22 cellular contexts compared by ENCODE assay signal in genomic region chr4:185473247-185473646, GRCh38. TPM values are rescaled to one million over a fixed set of nuclear protein-coding genes. Genes with fewer than 3 reads are reported as not detected.
A peak's percentile ranks its signal among the peaks of the same experiment; 100 is the strongest.
DNase-seq lines count a peak whose midpoint lies in the region; ATAC-seq and TF ChIP-seq lines count a peak whose summit lies in the region.
"Had no signal": no experiment of that assay in that cellular context is flagged by ENCODE, and none has a peak within 500 bp of the region (broad histone marks: within the 10 kb centered on the region; RNA-seq: fewer than 3 reads in every experiment).

No MANE protein-coding gene starts in this region.

- H3K4me3 Mint-ChIP-seq in activated CD4-positive, alpha-beta T cell treated with anti-CD3 and anti-CD28 coated beads, Interleukin-2, amount 10 ng/mL, durations not matched to agents 24 days and 14 days: no peak overlapping the region
- H3K4me3 Mint-ChIP-seq in brain (peak overlapping the region; percentile 24 to 93 (median 31)), neural crest cell (peak overlapping the region; percentile 57)
- H3K4me3 Mint-ChIP-seq: HFFc6 had no signal

- H3K27me3 Mint-ChIP-seq in activated CD4-positive, alpha-beta T cell treated with anti-CD3 and anti-CD28 coated beads, Interleukin-2, amount 10 ng/mL, durations not matched to agents 24 days and 14 days: peaks cover 44% of the 10 kb centered on the region
- H3K27me3 Mint-ChIP-seq in brain (peaks cover 8% of the 10 kb centered on the region), neural crest cell (ENCODE audit: low read depth) (peaks cover 37% of the 10 kb centered on the region)

- no peaks in the 10 kb centered on the region for H3K9me3 Mint-ChIP-seq in activated CD4-positive, alpha-beta T cell treated with anti-CD3 and anti-CD28 coated beads, Interleukin-2, amount 10 ng/mL, durations not matched to agents 24 days and 14 days
- H3K9me3 Mint-ChIP-seq in brain (peaks cover 0 to 4% (median 0%) of the 10 kb centered on the region in 5 experiments), neural crest cell (peaks cover 3% of the 10 kb centered on the region)
- H3K9me3 Mint-ChIP-seq: CD4-positive, alpha-beta T cell; CD8-positive, alpha-beta memory T cell; HFFc6 had no signal

- intact Hi-C loops in activated CD4-positive, alpha-beta T cell treated with anti-CD3 and anti-CD28 coated beads, Interleukin-2, amount 10 ng/mL, durations not matched to agents 24 days and 14 days (cut with micrococcal nuclease): loop anchor here (5.0 kb wide), 2 partner anchors 564 to 719 kb away; partner anchors contain the start of gene CYP4V2

- peak; percentile 48 for DNase-seq in activated CD4-positive, alpha-beta T cell treated with anti-CD3 and anti-CD28 coated beads, Interleukin-2, amount 10 ng/mL, durations not matched to agents 24 days and 14 days
- no peak for DNase-seq in activated CD4-positive, alpha-beta T cell treated with anti-CD3 and anti-CD28 coated beads, Interleukin-2, amount 50 U/mL, for 4 hours
- DNase-seq in neural crest cell (ENCODE audit: low read depth, low spot score) (no peak), GM13976 (ENCODE audit: low spot score) (no peak), cerebellar cortex (ENCODE audit: low spot score) (no peak), caudate nucleus (lab: John Stamatoyannopoulos, UW) (no peak)
- DNase-seq: AML-193; BE2C; CD4-positive, alpha-beta T cell; CD8-positive, alpha-beta memory T cell; DMS 273 treated with DMSO at 0.1 percent for 48 hours; DMS79; EL; GDM1; GOT3; HFFc6 had no signal

- no peak overlapping the region for H3K27ac ChIP-seq in caudate nucleus (ENCODE audit: low read depth, low read length)
- H3K27ac ChIP-seq: 22Rv1; BLaER1 treated with 17β-estradiol and CSF1 and Interleukin-3, amounts not matched to agents 10 nM and 100 nM had no signal

- TF ChIP-seq CTCF in brain (conservative IDR thresholded peaks at IDR 0.05) (no peak), neural crest cell (conservative IDR thresholded peaks at IDR 0.05) (no peak), GM13976 (IDR thresholded peaks at IDR 0.05; ENCODE audit: borderline replicate concordance, control extremely low read depth, extremely low read depth, insufficient read depth, missing control alignments) (no peak)

- peaks cover 8% of the 10 kb centered on the region for H3K4me1 Mint-ChIP-seq in activated CD4-positive, alpha-beta T cell treated with anti-CD3 and anti-CD28 coated beads, Interleukin-2, amount 10 ng/mL, durations not matched to agents 24 days and 14 days
- peaks cover 28% of the 10 kb centered on the region for H3K4me1 Mint-ChIP-seq in brain
- peaks cover 9% of the 10 kb centered on the region for H3K4me1 Mint-ChIP-seq in neural crest cell

- in situ Hi-C loops in GM13976 (cut with MboI; ENCODE audit: low sequenced_read_pairs, unreplicated experiment): loop anchor here (5.0 kb wide), 1 partner anchor 114 kb away; no protein-coding TSS in a partner anchor

- H3K27ac Mint-ChIP-seq in activated CD4-positive, alpha-beta T cell treated with anti-CD3 and anti-CD28 coated beads, Interleukin-2, amount 10 ng/mL, durations not matched to agents 24 days and 14 days: no peak overlapping the region
- no peak overlapping the region for H3K27ac Mint-ChIP-seq in brain
- no peak overlapping the region for H3K27ac Mint-ChIP-seq in neural crest cell (ENCODE audit: unreplicated experiment)
- H3K27ac Mint-ChIP-seq: CD4-positive, alpha-beta T cell; CD8-positive, alpha-beta memory T cell; HFFc6 had no signal

- ATAC-seq in HG03439 (IDR thresholded peaks at IDR 0.05; ENCODE audit: unreplicated experiment): no peak
- ATAC-seq: GM12878 had no signal

- no peaks in the 10 kb centered on the region for H3K36me3 Mint-ChIP-seq in activated CD4-positive, alpha-beta T cell treated with anti-CD3 and anti-CD28 coated beads, Interleukin-2, amount 10 ng/mL, durations not matched to agents 24 days and 14 days (ENCODE audit: low read depth)
- no peaks in the 10 kb centered on the region for H3K36me3 Mint-ChIP-seq in brain
- no peaks in the 10 kb centered on the region for H3K36me3 Mint-ChIP-seq in neural crest cell (ENCODE audit: low read depth)
- H3K36me3 Mint-ChIP-seq: CD8-positive, alpha-beta memory T cell had no signal

RNA-seq across cellular contexts. Expression of gene CCDC110, which starts 1.7 kb away (rescaled TPM):
- total RNA-seq in activated CD4-positive, alpha-beta T cell treated with anti-CD3 and anti-CD28 coated beads, Interleukin-2, amount 10 ng/mL, durations not matched to agents 24 days and 14 days: not detected in 2 replicates
- 0.27 TPM for polyA plus RNA-seq in brain (ENCODE audit: insufficient read depth, low read depth, low replicate concordance)
- total RNA-seq in neural crest cell: 0.14 and 0.16 TPM in 2 replicates
- total RNA-seq: CD8-positive, alpha-beta memory T cell; HFFc6 had no signal
- polyA plus RNA-seq: CD14-positive monocyte; CD8-positive, alpha-beta memory T cell had no signal

RNA-seq across cellular contexts. Expression of gene UFSP2, which starts 47.5 kb away (rescaled TPM):
- total RNA-seq in activated CD4-positive, alpha-beta T cell treated with anti-CD3 and anti-CD28 coated beads, Interleukin-2, amount 10 ng/mL, durations not matched to agents 24 days and 14 days: 24.8 and 25.7 TPM in 2 replicates
- polyA plus RNA-seq in brain (ENCODE audit: insufficient read depth, low read depth, low replicate concordance): 12.7 TPM
- 26.5 and 28.6 TPM in 2 replicates for total RNA-seq in neural crest cell
